Comparison of ENCODE assay signal across 27 cellular contexts in the genomic region with DNA sequence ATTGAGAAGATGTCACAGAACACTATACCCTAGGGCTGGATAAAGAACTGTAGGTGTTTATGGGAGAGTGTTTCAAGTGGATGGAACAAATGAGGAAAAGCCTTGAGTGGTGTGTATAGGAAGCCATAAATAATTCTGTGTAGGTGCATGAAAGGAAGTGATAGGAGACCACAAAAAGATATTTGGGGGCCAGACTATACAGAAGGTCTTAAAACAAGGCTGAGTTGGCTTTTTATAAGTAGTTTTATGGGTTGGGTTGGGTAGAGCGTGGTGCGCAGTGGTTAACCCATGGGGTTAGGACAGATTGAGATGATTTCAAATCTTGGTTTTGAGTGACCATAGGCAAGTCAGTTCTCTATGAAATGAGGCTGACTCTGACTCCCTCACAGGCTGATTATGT.
"Had no signal": no experiment of that assay in that cellular context is flagged by ENCODE, and none has a peak within 500 bp of the region (broad histone marks: within the 10 kb centered on the region; RNA-seq: fewer than 3 reads in every experiment).

No MANE protein-coding gene starts in this region.

- FAIRE-seq: islet of Langerhans, kidney had no signal

- H3K9me3 ChIP-seq: neutrophil, ovary, right atrium auricular region, right lobe of liver had no signal

- H3K9ac ChIP-seq: neural progenitor cell had no signal

- H3K4me2 ChIP-seq: neural progenitor cell, smooth muscle cell had no signal

- DNase-seq: hippocampal formation; immature natural killer cell; kidney; left ventricle myocardium inferior; mesendoderm; naive B cell; natural killer cell; nephron progenitor cell; occipital lobe; ovary; right lobe of liver; stimulated activated CD4-positive, alpha-beta T cell treated with anti-CD3 and anti-CD28 coated beads, Interleukin-1b, Interleukin-23, amount 100 ng/mL, for 48 hours; stimulated activated CD4-positive, alpha-beta T cell treated with anti-CD3 and anti-CD28 coated beads, Interleukin-2, amount 100 ng/mL, for 48 hours; stimulated activated CD4-positive, alpha-beta T cell treated with anti-CD3 and anti-CD28 coated beads, Interleukin-4, amount 100 ng/mL, for 4 hours; stimulated activated CD8-positive, alpha-beta memory T cell treated with anti-CD3 and anti-CD28 coated beads, Interleukin-4, amount 100 ng/mL, for 48 hours; stimulated activated naive CD4-positive, alpha-beta T cell treated with Interleukin-2 at 50 U/mL for 16 hours; stimulated activated naive CD8-positive, alpha-beta T cell treated with anti-CD3 and anti-CD28 coated beads, Interleukin-15, amount 100 ng/mL, for 72 hours; substantia nigra; uterus had no signal

- H3K27me3 ChIP-seq: neural progenitor cell, neutrophil, ovary, right atrium auricular region, right lobe of liver, tibial nerve, uterus had no signal

- H3K27ac ChIP-seq: left ventricle myocardium inferior, neural progenitor cell, neutrophil, ovary, right atrium auricular region, right lobe of liver, tibial nerve, uterus had no signal

- H3K4me1 ChIP-seq: left ventricle myocardium inferior, neural progenitor cell, right atrium auricular region, right lobe of liver, tibial nerve, uterus had no signal

- ATAC-seq: natural killer cell; right lobe of liver; stimulated activated memory B cell treated with anti-CD40 and anti-IgM and Interleukin-4, amounts not matched to agents 10 μg/mL and 1 μg/mL and 100 μg/mL, for 72 hours; stimulated activated naive CD8-positive, alpha-beta T cell treated with anti-CD3 and anti-CD28 coated beads, Interleukin-15, amount 100 ng/mL, for 72 hours had no signal

- H3K36me3 ChIP-seq: neural progenitor cell, neutrophil, ovary, right atrium auricular region, right lobe of liver, uterus had no signal

- H2AFZ ChIP-seq: neural progenitor cell had no signal

- H3K4me3 ChIP-seq: left ventricle myocardium inferior, lung, neural progenitor cell, ovary, right atrium auricular region, right lobe of liver, smooth muscle cell, tibial nerve, uterus had no signal
